Comparison of ENCODE assay signal across 24 cellular contexts in the genomic region with DNA sequence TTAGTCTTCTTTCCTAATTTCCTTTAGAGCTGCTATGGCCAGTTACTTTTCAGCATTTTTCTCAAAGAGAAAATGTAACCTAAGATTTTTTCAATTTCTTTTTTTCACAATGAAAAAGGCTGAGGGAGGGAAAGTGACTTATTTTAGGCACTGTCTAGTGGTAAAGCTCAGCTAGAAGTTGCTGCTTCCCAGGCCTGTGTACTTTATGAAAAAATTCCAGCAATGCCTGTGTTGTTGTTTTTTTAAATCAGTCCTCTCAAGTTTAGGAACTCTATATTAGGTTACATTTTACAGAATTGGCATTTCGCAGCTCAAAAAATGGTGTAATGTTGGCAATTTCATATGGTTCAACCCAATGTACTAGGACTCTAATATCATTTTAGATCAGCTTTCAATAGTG.
"Had no signal": no experiment of that assay in that cellular context is flagged by ENCODE, and none has a peak within 500 bp of the region (broad histone marks: within the 10 kb centered on the region; RNA-seq: fewer than 3 reads in every experiment).

No MANE protein-coding gene starts in this region.

- H3K4me1 ChIP-seq: colonic mucosa had no signal

- H3K4me2 ChIP-seq: neural progenitor cell had no signal

- H3K36me3 ChIP-seq: colonic mucosa, esophagus muscularis mucosa, gastroesophageal sphincter, neural progenitor cell, sigmoid colon, upper lobe of right lung had no signal

- H3K27ac Mint-ChIP-seq: activated CD8-positive, alpha-beta T cell treated with anti-CD3 and anti-CD28 coated beads, Interleukin-2, amount 10 ng/mL, durations not matched to agents 7 days and 5 days; activated naive CD8-positive, alpha-beta T cell treated with anti-CD3 and anti-CD28 coated beads, Interleukin-2, amount 50 U/mL, for 24 hours; activated T-helper 1 cell treated with anti-CD3 and anti-CD28 coated beads, Interleukin-12 subunit alpha, Interleukin-12 subunit beta, Interleukin-2, Interleukin-4 antibody, amounts not matched to agents 30 ng/mL and 10 ng/mL and 1 ng/mL, durations not matched to agents 14 hours and 24 hours and 36 hours; neural progenitor cell; progenitor cell of endocrine pancreas had no signal

- ATAC-seq: activated CD8-positive, alpha-beta T cell treated with anti-CD3 and anti-CD28 coated beads, Interleukin-2, amount 10 ng/mL, durations not matched to agents 7 days and 5 days; activated naive CD8-positive, alpha-beta T cell treated with anti-CD3 and anti-CD28 coated beads, Interleukin-2, amount 50 U/mL, for 24 hours; gastroesophageal sphincter; stimulated activated naive CD8-positive, alpha-beta T cell treated with anti-CD3 and anti-CD28 coated beads, Interleukin-15, Interleukin-2, amounts not matched to agents 100 U/mL and 50 U/mL, for 24 hours; upper lobe of right lung had no signal

- H3K9ac ChIP-seq: neural progenitor cell had no signal

- H3K9me3 Mint-ChIP-seq: activated naive CD8-positive, alpha-beta T cell treated with anti-CD3 and anti-CD28 coated beads, Interleukin-2, amount 50 U/mL, for 24 hours; activated T-helper 1 cell treated with anti-CD3 and anti-CD28 coated beads, Interleukin-12 subunit alpha, Interleukin-12 subunit beta, Interleukin-2, Interleukin-4 antibody, amounts not matched to agents 30 ng/mL and 10 ng/mL and 1 ng/mL, durations not matched to agents 14 hours and 24 hours and 36 hours; central memory CD8-positive, alpha-beta T cell; naive B cell; neural progenitor cell had no signal

- H3K27me3 ChIP-seq: colonic mucosa, esophagus muscularis mucosa, gastroesophageal sphincter, neural progenitor cell, sigmoid colon, upper lobe of right lung had no signal

- DNase-seq: activated CD4-positive, alpha-beta T cell treated with anti-CD3 and anti-CD28 coated beads for 1 hour; activated CD4-positive, alpha-beta T cell treated with anti-CD3 and anti-CD28 coated beads, Interleukin-2, amount 50 U/mL, for 1 hour; activated CD8-positive, alpha-beta T cell treated with anti-CD3 and anti-CD28 coated beads, Interleukin-2, amount 10 ng/mL, durations not matched to agents 7 days and 5 days; activated gamma-delta T cell; activated naive CD4-positive, alpha-beta T cell treated with anti-CD3 and anti-CD28 coated beads, Interleukin-2, amount 50 U/mL, for 16 hours; activated naive CD8-positive, alpha-beta T cell treated with anti-CD3 and anti-CD28 coated beads, Interleukin-2, amount 50 U/mL, for 24 hours; anterior cingulate cortex; colonic mucosa; head of caudate nucleus; hypothalamus; mesenchymal stem cell; naive B cell; retina; sigmoid colon; stimulated activated CD4-positive, alpha-beta T cell treated with anti-CD3 and anti-CD28 coated beads, Interleukin-4, amount 100 ng/mL, for 24 hours; stimulated activated naive CD8-positive, alpha-beta T cell treated with anti-CD3 and anti-CD28 coated beads, Interleukin-15, Interleukin-2, amounts not matched to agents 100 U/mL and 50 U/mL, for 24 hours; T-helper 9 cell; upper lobe of right lung had no signal

- H2AFZ ChIP-seq: neural progenitor cell had no signal

- H3K4me3 Mint-ChIP-seq: activated CD8-positive, alpha-beta T cell treated with anti-CD3 and anti-CD28 coated beads, Interleukin-2, amount 10 ng/mL, durations not matched to agents 7 days and 5 days; activated naive CD8-positive, alpha-beta T cell treated with anti-CD3 and anti-CD28 coated beads, Interleukin-2, amount 50 U/mL, for 24 hours; activated T-helper 1 cell treated with anti-CD3 and anti-CD28 coated beads, Interleukin-12 subunit alpha, Interleukin-12 subunit beta, Interleukin-2, Interleukin-4 antibody, amounts not matched to agents 30 ng/mL and 10 ng/mL and 1 ng/mL, durations not matched to agents 14 hours and 24 hours and 36 hours; central memory CD8-positive, alpha-beta T cell; naive B cell; neural progenitor cell had no signal

- H3K9me3 ChIP-seq: colonic mucosa, esophagus muscularis mucosa, gastroesophageal sphincter, sigmoid colon, upper lobe of right lung had no signal

- H3K27ac ChIP-seq: colonic mucosa, esophagus muscularis mucosa, gastroesophageal sphincter, neural progenitor cell, sigmoid colon, upper lobe of right lung had no signal

- H3K4me3 ChIP-seq: colonic mucosa, esophagus muscularis mucosa, gastroesophageal sphincter, neural progenitor cell, sigmoid colon, upper lobe of right lung had no signal
